20 cellular contexts compared by ENCODE assay signal in genomic region chr11:34433899-34434298, GRCh38.
"Had no signal": no experiment of that assay in that cellular context is flagged by ENCODE, and none has a peak within 500 bp of the region (broad histone marks: within the 10 kb centered on the region; RNA-seq: fewer than 3 reads in every experiment).

No MANE protein-coding gene starts in this region.

- DNase-seq: effector CD4-positive, alpha-beta T cell; esophagus squamous epithelium; foreskin fibroblast; glutamatergic neuron; immature natural killer cell; left ventricle myocardium superior; mesendoderm; naive B cell; psoas muscle; sigmoid colon; stimulated activated CD4-positive, alpha-beta T cell treated with anti-CD3 and anti-CD28 coated beads, Interleukin-2, amount 100 ng/mL, for 24 hours; stimulated activated CD4-positive, alpha-beta T cell treated with anti-CD3 and anti-CD28 coated beads, Interleukin-4, amount 100 ng/mL, for 4 hours; stimulated activated naive CD4-positive, alpha-beta T cell; trophoblast cell had no signal

- FAIRE-seq: keratinocyte had no signal

- H3K9me3 ChIP-seq: esophagus squamous epithelium, gastroesophageal sphincter, psoas muscle, right atrium auricular region, sigmoid colon had no signal

- H3K4me3 ChIP-seq: coronary artery, esophagus squamous epithelium, gastroesophageal sphincter, psoas muscle, right atrium auricular region, sigmoid colon, skin epidermis had no signal

- H3K27me3 ChIP-seq: esophagus squamous epithelium, gastroesophageal sphincter, right atrium auricular region, sigmoid colon had no signal

- H3K36me3 ChIP-seq: esophagus squamous epithelium, gastroesophageal sphincter, right atrium auricular region, sigmoid colon had no signal

- H3K4me1 Mint-ChIP-seq: nephron had no signal

- H3K36me3 Mint-ChIP-seq: naive B cell had no signal

- H3K27ac Mint-ChIP-seq: immature natural killer cell, naive B cell had no signal

- ATAC-seq: gastroesophageal sphincter, left ventricle myocardium superior, psoas muscle had no signal

- H3K27ac ChIP-seq: coronary artery, esophagus squamous epithelium, gastroesophageal sphincter, psoas muscle, right atrium auricular region, sigmoid colon, skin epidermis had no signal

- H3K9me3 Mint-ChIP-seq: immature natural killer cell, naive B cell, nephron had no signal

- H3K4me3 Mint-ChIP-seq: immature natural killer cell, nephron had no signal
